ENCODE assay signal across 8 cellular contexts in the genomic region with DNA sequence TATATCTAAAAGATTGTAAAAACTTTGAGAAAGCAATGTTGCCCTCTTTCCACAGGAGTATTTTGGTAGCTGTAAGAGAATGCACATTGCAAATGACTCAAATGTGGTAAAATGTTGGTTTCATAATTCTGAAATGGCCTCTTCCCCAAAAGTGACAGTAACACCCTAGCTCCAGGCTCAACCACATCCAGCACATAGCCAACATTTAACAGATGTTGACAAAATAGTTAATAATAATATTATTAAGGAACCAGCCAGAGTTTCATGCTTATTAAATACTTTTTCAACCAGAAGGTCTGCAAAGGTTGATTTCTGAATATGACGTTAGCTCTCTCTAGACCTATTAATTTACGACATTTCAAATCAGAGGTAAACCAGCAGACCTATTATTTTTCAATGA. TPM values are rescaled to one million over a fixed set of nuclear protein-coding genes. Genes with fewer than 3 reads are reported as not detected.
DNase-seq lines count a peak whose midpoint lies in the region; ATAC-seq and TF ChIP-seq lines count a peak whose summit lies in the region.

No MANE protein-coding gene starts in this region.

- peaks cover 77% of the 10 kb centered on the region for H3K4me1 Mint-ChIP-seq in activated naive CD4-positive, alpha-beta T cell treated with anti-CD3 and anti-CD28 coated beads for 36 hours (ENCODE audit: low read depth)
- peaks cover 86% of the 10 kb centered on the region for H3K4me1 Mint-ChIP-seq in activated naive CD8-positive, alpha-beta T cell (ENCODE audit: low read depth)
- H3K4me1 Mint-ChIP-seq in mesothelial cell of epicardium, result peaks cover 75% of the 10 kb centered on the region

- H3K27ac Mint-ChIP-seq in activated naive CD4-positive, alpha-beta T cell treated with anti-CD3 and anti-CD28 coated beads for 36 hours, result peak overlapping the region; percentile 61
- peak overlapping the region; percentile 87 for H3K27ac Mint-ChIP-seq in activated naive CD8-positive, alpha-beta T cell
- H3K27ac Mint-ChIP-seq in mesothelial cell of epicardium, result peak overlapping the region; percentile 95

- no peak for TF ChIP-seq CTCF in mesothelial cell of epicardium (IDR thresholded peaks at IDR 0.05; ENCODE audit: unreplicated experiment)

- H3K27me3 Mint-ChIP-seq in activated naive CD4-positive, alpha-beta T cell treated with anti-CD3 and anti-CD28 coated beads for 36 hours (ENCODE audit: low read depth), result no peaks in the 10 kb centered on the region
- no peaks in the 10 kb centered on the region for H3K27me3 Mint-ChIP-seq in activated naive CD8-positive, alpha-beta T cell
- no peaks in the 10 kb centered on the region for H3K27me3 Mint-ChIP-seq in mesothelial cell of epicardium (ENCODE audit: low read depth)

- intact Hi-C loops in activated naive CD4-positive, alpha-beta T cell treated with anti-CD3 and anti-CD28 coated beads for 36 hours (cut with micrococcal nuclease), result loop anchor here (5.0 to 10.0 kb wide), 6 partner anchors 568 to 1992 kb away; a partner anchor contains a TSS

- DNase-seq in activated naive CD4-positive, alpha-beta T cell treated with anti-CD3 and anti-CD28 coated beads for 36 hours, result no peak
- no peak for DNase-seq in activated naive CD4-positive, alpha-beta T cell treated with anti-CD3 and anti-CD28 coated beads, Interleukin-2, amount 50 U/mL, for 16 hours
- DNase-seq in mesothelial cell of epicardium (ENCODE audit: low spot score in 2 of 2, unreplicated experiment in 2 of 2), result no peak
- DNase-seq in ureter (ENCODE audit: low spot score), result no peak
- DNase-seq in SHP77 (lab: John Stamatoyannopoulos, UW), result no peak
- DNase-seq in HEK293T (ENCODE audit: extremely low spot score), result no peak

- POLR2A ChIA-PET in HEK293T (lab: Yijun Ruan, JAX), result interaction anchor here (1.0 to 1.2 kb wide), 2 partner anchors 16 to 23 kb away, joined by 3 read pairs; no protein-coding TSS in a partner anchor

- CTCF ChIA-PET in activated naive CD4-positive, alpha-beta T cell treated with anti-CD3 and anti-CD28 coated beads for 36 hours (lab: Charles Lee), result interaction anchor here (0.6 to 1.4 kb wide), 6 partner anchors 16 to 1964 kb away, joined by 3 to 5 read pairs (median 3); no protein-coding TSS in a partner anchor
- CTCF ChIA-PET in HEK293T (lab: Yijun Ruan, JAX), result no interaction called here

- no peaks in the 10 kb centered on the region for H3K36me3 Mint-ChIP-seq in activated naive CD4-positive, alpha-beta T cell treated with anti-CD3 and anti-CD28 coated beads for 36 hours (ENCODE audit: low read depth)
- peaks cover 7% of the 10 kb centered on the region for H3K36me3 Mint-ChIP-seq in activated naive CD8-positive, alpha-beta T cell
- no peaks in the 10 kb centered on the region for H3K36me3 Mint-ChIP-seq in mesothelial cell of epicardium

- peak; percentile 48 for ATAC-seq in HG03196 (IDR thresholded peaks at IDR 0.05; ENCODE audit: unreplicated experiment)

- H3K4me3 Mint-ChIP-seq in activated naive CD4-positive, alpha-beta T cell treated with anti-CD3 and anti-CD28 coated beads for 36 hours, result peak overlapping the region; percentile 54
- peak overlapping the region; percentile 92 for H3K4me3 Mint-ChIP-seq in activated naive CD8-positive, alpha-beta T cell
- peak overlapping the region; percentile 75 for H3K4me3 Mint-ChIP-seq in mesothelial cell of epicardium

- H3K9me3 Mint-ChIP-seq in activated naive CD4-positive, alpha-beta T cell treated with anti-CD3 and anti-CD28 coated beads for 36 hours, result no peaks in the 10 kb centered on the region
- no peaks in the 10 kb centered on the region for H3K9me3 Mint-ChIP-seq in activated naive CD8-positive, alpha-beta T cell (ENCODE audit: low read depth)
- peaks cover 3% of the 10 kb centered on the region for H3K9me3 Mint-ChIP-seq in mesothelial cell of epicardium

TF ChIP-seq in HEK293T, 16 proteins besides CTCF, POLR2A, EP300 and RAD21:
- no peak for TF ChIP-seq ELF4 (IDR thresholded peaks at IDR 0.05)
- no peak for TF ChIP-seq ARNT (IDR thresholded peaks at IDR 0.05)
- TF ChIP-seq BHLHE40 (IDR thresholded peaks at IDR 0.05; ENCODE audit: borderline replicate concordance), result no peak
- TF ChIP-seq SUZ12 (IDR thresholded peaks at IDR 0.05), result no peak
- TF ChIP-seq SP1 (IDR thresholded peaks at IDR 0.05), result no peak
- TF ChIP-seq, protein P1, sequence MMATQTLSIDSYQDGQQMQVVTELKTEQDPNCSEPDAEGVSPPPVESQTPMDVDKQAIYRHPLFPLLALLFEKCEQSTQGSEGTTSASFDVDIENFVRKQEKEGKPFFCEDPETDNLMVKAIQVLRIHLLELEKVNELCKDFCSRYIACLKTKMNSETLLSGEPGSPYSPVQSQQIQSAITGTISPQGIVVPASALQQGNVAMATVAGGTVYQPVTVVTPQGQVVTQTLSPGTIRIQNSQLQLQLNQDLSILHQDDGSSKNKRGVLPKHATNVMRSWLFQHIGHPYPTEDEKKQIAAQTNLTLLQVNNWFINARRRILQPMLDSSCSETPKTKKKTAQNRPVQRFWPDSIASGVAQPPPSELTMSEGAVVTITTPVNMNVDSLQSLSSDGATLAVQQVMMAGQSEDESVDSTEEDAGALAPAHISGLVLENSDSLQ (IDR thresholded peaks at IDR 0.05), result no peak
- no peak for TF ChIP-seq L3MBTL2 (conservative IDR thresholded peaks at IDR 0.05)
- no peak for TF ChIP-seq LEF1 (IDR thresholded peaks at IDR 0.05; ENCODE audit: borderline replicate concordance)

RNA-seq across cellular contexts. Expression of a gene that starts 1.3 kb away (rescaled TPM):
- 10 to 100 TPM; 17.9 to 19.9 TPM for total RNA-seq in activated naive CD4-positive, alpha-beta T cell treated with anti-CD3 and anti-CD28 coated beads for 36 hours
- total RNA-seq in mesothelial cell of epicardium (166 to 189 TPM (median 183 TPM) in 3 replicates), ureter (175 TPM)
